In the genomic region with DNA sequence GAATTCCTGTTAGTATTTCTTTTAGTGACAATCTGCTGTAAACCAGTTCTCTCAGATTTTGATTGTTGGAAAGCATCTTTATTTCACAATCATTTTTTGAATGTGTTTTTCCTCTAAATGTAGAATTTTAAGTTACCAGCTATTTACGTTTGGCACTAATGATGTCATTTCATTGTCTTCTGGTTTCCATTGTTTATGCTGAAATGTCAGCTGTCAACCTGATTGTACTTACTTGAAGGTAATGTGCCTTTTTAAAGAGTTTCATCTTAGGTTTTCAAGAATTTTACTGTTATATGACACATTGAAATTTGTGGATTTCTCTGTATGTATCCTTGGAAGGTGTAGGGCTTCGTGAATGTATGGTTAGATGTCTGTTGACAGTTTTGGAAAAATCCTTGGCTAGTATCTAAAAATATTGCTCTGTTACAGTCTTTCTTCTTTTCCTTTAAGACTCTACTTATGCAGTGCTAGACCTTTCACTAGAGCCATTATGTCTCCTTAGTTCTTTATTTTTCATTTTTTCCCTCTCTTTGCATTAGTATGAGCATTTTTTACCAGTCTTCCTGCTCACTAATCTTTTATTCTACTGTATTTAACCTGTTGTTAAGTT, we compare ENCODE assay signal across 1 cellular context.
TF ChIP-seq lines count a peak whose summit lies in the region.

No MANE protein-coding gene starts in this region.

TF ChIP-seq in IMR-90, 13 proteins besides CTCF, POLR2A, EP300 and RAD21 (continued from another document):
- TF ChIP-seq USF2 (IDR thresholded peaks at IDR 0.05; ENCODE audit: low read depth, low read length), result no peak
